Comparison of ENCODE assay signal across 16 cellular contexts in the genomic region with DNA sequence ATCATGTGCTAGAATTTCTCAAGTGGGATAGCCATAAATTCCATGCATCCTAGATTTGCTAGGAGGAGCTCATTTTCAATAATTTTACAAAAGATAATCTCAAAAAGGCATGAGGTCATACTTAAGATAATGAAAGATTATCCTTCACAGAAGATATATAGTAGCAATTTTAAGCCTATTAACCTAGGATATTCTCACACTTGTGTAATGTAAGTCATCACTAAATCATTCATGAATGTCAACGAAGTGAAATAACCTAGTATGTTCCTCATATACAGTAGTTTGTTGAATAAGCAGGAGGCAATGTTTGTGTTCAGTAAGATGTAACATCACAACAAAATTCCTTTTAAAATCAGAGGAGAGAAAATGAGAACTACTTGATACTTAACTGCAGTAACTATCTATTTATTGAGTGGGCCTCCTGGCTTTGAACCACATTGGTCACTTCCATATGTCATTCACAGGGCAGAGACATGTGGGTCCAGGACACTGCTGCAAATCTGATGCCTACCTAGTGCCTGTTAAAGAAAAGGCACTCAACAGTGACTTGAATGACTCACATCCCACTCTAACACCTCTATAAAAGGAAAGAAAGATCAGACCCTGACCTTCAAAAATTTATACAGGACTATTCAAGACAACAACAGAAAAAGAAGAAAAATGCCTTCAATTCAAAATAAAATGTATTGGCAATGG. TPM values are rescaled to one million over a fixed set of nuclear protein-coding genes. Genes with fewer than 3 reads are reported as not detected.
A peak's percentile ranks its signal among the peaks of the same experiment; 100 is the strongest.
DNase-seq lines count a peak whose midpoint lies in the region; ATAC-seq, FAIRE-seq and TF ChIP-seq lines count a peak whose summit lies in the region.
"Had no signal": no experiment of that assay in that cellular context is flagged by ENCODE, and none has a peak within 500 bp of the region (broad histone marks: within the 10 kb centered on the region; RNA-seq: fewer than 3 reads in every experiment).

No MANE protein-coding gene starts in this region.

- DNase-seq in HK-2 (ENCODE audit: unreplicated experiment), result peak; percentile 21
- DNase-seq in caudate nucleus (lab: John Stamatoyannopoulos, UW), result no peak
- no peak for DNase-seq in thoracic aorta (ENCODE audit: low spot score)
- DNase-seq in T-helper 1 cell, result no peak
- no peak for DNase-seq in middle frontal gyrus (ENCODE audit: extremely low spot score, low spot score)
- no peak for DNase-seq in NCI-H1930 (lab: John Stamatoyannopoulos, UW)
- DNase-seq: activated CD4-positive, alpha-beta T cell treated with anti-CD3 and anti-CD28 coated beads for 48 hours; activated CD8-positive, alpha-beta memory T cell treated with anti-CD3 and anti-CD28 coated beads, Interleukin-2, amount 50 U/mL, for 48 hours; activated naive CD4-positive, alpha-beta T cell treated with anti-CD3 and anti-CD28 coated beads, Interleukin-2, amount 10 ng/mL, durations not matched to agents 7 days and 5 days; DMS153; mesenchymal stem cell; SJCRH30; stimulated activated CD4-positive, alpha-beta T cell treated with anti-CD3 and anti-CD28 coated beads, Interleukin-2, amount 100 ng/mL, for 24 hours had no signal

- no peaks in the 10 kb centered on the region for H3K27me3 ChIP-seq in thoracic aorta (replicated peaks; ENCODE audit: insufficient read depth)
- H3K27me3 ChIP-seq: SJCRH30 had no signal

- no peaks in the 10 kb centered on the region for H3K36me3 ChIP-seq in thoracic aorta
- H3K36me3 ChIP-seq: BLaER1, SJCRH30 had no signal

- H3K9me3 ChIP-seq in thoracic aorta, result no peaks in the 10 kb centered on the region
- H3K9me3 ChIP-seq: BLaER1, SJCRH30 had no signal

- H3K4me3 ChIP-seq in thoracic aorta, result peak overlapping the region; percentile 13
- H3K4me3 ChIP-seq: BLaER1, SJCRH30 had no signal

- ATAC-seq in thoracic aorta (ENCODE audit: insufficient number of reproducible peaks, low FRiP score, low read depth) (no peak), HG02571 (IDR thresholded peaks at IDR 0.05; ENCODE audit: unreplicated experiment) (no peak)

- H3K27ac ChIP-seq in caudate nucleus (ENCODE audit: low read depth, low read length) (peak overlapping the region; percentile 30), thoracic aorta (peak overlapping the region; percentile 15 to 65)
- H3K27ac ChIP-seq: BLaER1, SJCRH30 had no signal

- H3K4me1 ChIP-seq in thoracic aorta (ENCODE audit: control insufficient read depth in 1 of 2, low read depth in 2 of 2), result peaks cover 6 to 46% of the 10 kb centered on the region in 2 donors

- no peak for TF ChIP-seq CTCF in thoracic aorta (IDR thresholded peaks at IDR 0.05)

- FAIRE-seq in islet of Langerhans (lab: Jason Lieb, UNC), result peak; percentile 45

RNA-seq across cellular contexts. Expression of a gene that starts 8.2 kb away (rescaled TPM):
- total RNA-seq in thoracic aorta, result 100 to 1,000 TPM in 1 of 2 donors, 10 to 100 TPM in 1; 61.1 to 110 TPM
